In genomic region chr12:113889806-113890581, GRCh38 we compare ENCODE assay signal across 19 cellular contexts.
DNase-seq lines count a peak whose midpoint lies in the region; ATAC-seq, FAIRE-seq and TF ChIP-seq lines count a peak whose summit lies in the region.
"Had no signal": no experiment of that assay in that cellular context is flagged by ENCODE, and none has a peak within 500 bp of the region (broad histone marks: within the 10 kb centered on the region; RNA-seq: fewer than 3 reads in every experiment).

No MANE protein-coding gene starts in this region.

- H3K27ac Mint-ChIP-seq in WTC11 = peak overlapping the region; percentile 76; the same call in 1 of the 2 replicates
- H3K27ac Mint-ChIP-seq: activated CD4-positive, alpha-beta T cell treated with anti-CD3 and anti-CD28 coated beads for 36 hours; T-helper 2 cell treated with Interferon-gamma antibody and Interleukin-4, amounts not matched to agents 5 μg/mL and 100 μg/mL, for 36 hours; type B pancreatic cell had no signal

- H3K27me3 Mint-ChIP-seq in WTC11 (ENCODE audit: low read depth) = no peaks in the 10 kb centered on the region
- H3K27me3 Mint-ChIP-seq: activated CD4-positive, alpha-beta T cell treated with anti-CD3 and anti-CD28 coated beads for 36 hours; type B pancreatic cell had no signal

- ATAC-seq in WTC11 = peak; percentile 54; the same call in 1 of the 2 replicates
- no peak for ATAC-seq in GM21423 (IDR thresholded peaks at IDR 0.05; ENCODE audit: unreplicated experiment)
- ATAC-seq in GM21717 (IDR thresholded peaks at IDR 0.05; ENCODE audit: unreplicated experiment) = no peak
- ATAC-seq: activated CD4-positive, alpha-beta T cell treated with anti-CD3 and anti-CD28 coated beads for 36 hours; activated naive CD4-positive, alpha-beta T cell treated with anti-CD3 and anti-CD28 coated beads, Interleukin-2, amount 50 U/mL, for 72 hours had no signal

- peaks cover 16% of the 10 kb centered on the region for H3K4me1 Mint-ChIP-seq in WTC11
- H3K4me1 Mint-ChIP-seq: activated CD4-positive, alpha-beta T cell treated with anti-CD3 and anti-CD28 coated beads for 36 hours; CD14-positive monocyte had no signal

- FAIRE-seq in RCC 7860 (lab: Jason Lieb, UNC) = no peak

- H3K36me3 ChIP-seq in BLaER1 = no peaks in the 10 kb centered on the region; the same call in 1 of the 2 replicates
- H3K36me3 ChIP-seq: right atrium auricular region had no signal

- H4K20me1 ChIP-seq in BLaER1 = no peaks in the 10 kb centered on the region

- H3K36me3 Mint-ChIP-seq in WTC11 = peaks cover 8% of the 10 kb centered on the region

- CTCF ChIA-PET in WTC11 (lab: Charles Lee) = interaction anchor here (1.0 to 2.0 kb wide), 4 partner anchors 23 to 71 kb away, joined by 3 to 6 read pairs (median 4); no protein-coding TSS in a partner anchor

- TF ChIP-seq CTCF in WTC11 (IDR thresholded peaks at IDR 0.05) = no peak

- peaks cover 75% of the 10 kb centered on the region for H3K4me1 ChIP-seq in BLaER1
- H3K4me1 ChIP-seq: right atrium auricular region had no signal

- H3K4me3 ChIP-seq in BLaER1 = no peak overlapping the region

- H3K9me3 Mint-ChIP-seq in WTC11 = peaks cover 4% of the 10 kb centered on the region
- H3K9me3 Mint-ChIP-seq: activated naive CD4-positive, alpha-beta T cell treated with anti-CD3 and anti-CD28 coated beads, Interleukin-2, amount 50 U/mL, for 72 hours; CD14-positive monocyte; T-helper 2 cell treated with Interferon-gamma antibody and Interleukin-4, amounts not matched to agents 5 μg/mL and 100 μg/mL, for 36 hours had no signal

- no peaks in the 10 kb centered on the region for H3K9me3 ChIP-seq in BLaER1
- H3K9me3 ChIP-seq: right atrium auricular region had no signal

- POLR2A ChIA-PET in WTC11 (lab: Charles Lee) = no interaction called here

- H3K27me3 ChIP-seq in BLaER1 = no peaks in the 10 kb centered on the region
- H3K27me3 ChIP-seq: right atrium auricular region had no signal

- H3K4me2 ChIP-seq in BLaER1 = peak overlapping the region; percentile 86

- H3K27ac ChIP-seq in BLaER1 = peak overlapping the region; percentile 64
- H3K27ac ChIP-seq: right atrium auricular region had no signal

- H3K4me3 Mint-ChIP-seq in WTC11 = no peak overlapping the region
- H3K4me3 Mint-ChIP-seq: activated CD4-positive, alpha-beta T cell treated with anti-CD3 and anti-CD28 coated beads for 36 hours; CD14-positive monocyte; T-helper 2 cell treated with Interferon-gamma antibody and Interleukin-4, amounts not matched to agents 5 μg/mL and 100 μg/mL, for 36 hours; type B pancreatic cell had no signal

- no peak for DNase-seq in WTC11 (ENCODE audit: low spot score)
- peak; percentile 35 for DNase-seq in globus pallidus (ENCODE audit: low spot score)
- peak; percentile 25 for DNase-seq in putamen (ENCODE audit: low spot score)
- no peak for DNase-seq in RCC 7860 (ENCODE audit: low spot score)
- DNase-seq in activated CD4-positive, alpha-beta T cell treated with anti-CD3 and anti-CD28 coated beads for 48 hours = no peak
- DNase-seq: activated CD4-positive, alpha-beta T cell treated with anti-CD3 and anti-CD28 coated beads for 36 hours; DMS79 treated with DMSO at 0.1 percent for 48 hours; MV-4-11; NCI-H2171; stimulated activated CD4-positive, alpha-beta T cell treated with anti-CD3 and anti-CD28 coated beads, Interleukin-2, amount 100 ng/mL, for 48 hours; stimulated activated CD8-positive, alpha-beta memory T cell treated with anti-CD3 and anti-CD28 coated beads, Interleukin-4, amount 100 ng/mL, for 48 hours had no signal

- H3K9ac ChIP-seq in BLaER1 = peak overlapping the region; percentile 52

TF ChIP-seq in WTC11, 78 proteins besides CTCF, POLR2A, EP300 and RAD21:
- TF ChIP-seq MLX (CRISPR knock-in tag; IDR thresholded peaks at IDR 0.05) (no peak), ZNF263 (CRISPR knock-in tag; IDR thresholded peaks at IDR 0.05; ENCODE audit: low read depth) (no peak), GTF2I (CRISPR knock-in tag; conservative IDR thresholded peaks at IDR 0.05) (no peak), ZNF138 (CRISPR knock-in tag; conservative IDR thresholded peaks at IDR 0.05) (no peak), MAX (CRISPR knock-in tag; IDR thresholded peaks at IDR 0.05) (no peak), ZNF396 (CRISPR knock-in tag; IDR thresholded peaks at IDR 0.05; ENCODE audit: borderline replicate concordance) (no peak), ZNF512 (CRISPR knock-in tag; IDR thresholded peaks at IDR 0.05; ENCODE audit: borderline replicate concordance) (no peak), IRF2 (CRISPR knock-in tag; IDR thresholded peaks at IDR 0.05; ENCODE audit: borderline replicate concordance, low read depth) (no peak), JUN (CRISPR knock-in tag; IDR thresholded peaks at IDR 0.05) (no peak), HMGXB4 (CRISPR knock-in tag; IDR thresholded peaks at IDR 0.05) (no peak), USF2 (CRISPR knock-in tag; IDR thresholded peaks at IDR 0.05) (no peak), NR2C2 (CRISPR knock-in tag; IDR thresholded peaks at IDR 0.05) (no peak), TEAD1 (CRISPR knock-in tag; IDR thresholded peaks at IDR 0.05) (no peak)
TF ChIP-seq in WTC11: peak in this region for 0.

Comparison
In these comparisons a context has a peak if more than half of its experiments do, and no peak if none do; other contexts are left out.
1. DNase-seq: peak in globus pallidus (single experiment) and putamen (single experiment); none in WTC11 (single experiment), RCC 7860 (single experiment) and activated CD4-positive, alpha-beta T cell treated with anti-CD3 and anti-CD28 coated beads for 48 hours (single experiment).